In genomic region chr7:7751243-7752092, GRCh38 we compare ENCODE assay signal across 19 cellular contexts. TPM values are rescaled to one million over a fixed set of nuclear protein-coding genes. Genes with fewer than 3 reads are reported as not detected.
DNase-seq lines count a peak whose midpoint lies in the region; ATAC-seq and TF ChIP-seq lines count a peak whose summit lies in the region.
"Had no signal": no experiment of that assay in that cellular context is flagged by ENCODE, and none has a peak within 500 bp of the region (broad histone marks: within the 10 kb centered on the region; RNA-seq: fewer than 3 reads in every experiment).

No MANE protein-coding gene starts in this region.

- ATAC-seq in left colon: peak; percentile 97
- ATAC-seq: CD8-positive, alpha-beta T cell; left cardiac atrium; stimulated activated memory B cell treated with anti-CD40 and anti-IgM and Interleukin-4, amounts not matched to agents 10 μg/mL and 1 μg/mL and 100 μg/mL, for 72 hours had no signal

- H3K27ac Mint-ChIP-seq in progenitor cell of endocrine pancreas: peak overlapping the region; percentile 54
- H3K27ac Mint-ChIP-seq: activated B cell treated with CpG ODN at 0.5 μM for 24 hours; activated CD4-positive, alpha-beta memory T cell treated with anti-CD3 and anti-CD28 coated beads for 36 hours; CD8-positive, alpha-beta T cell; stimulated activated memory B cell treated with anti-CD40 and anti-IgM and Interleukin-4, amounts not matched to agents 10 μg/mL and 1 μg/mL and 100 μg/mL, for 72 hours had no signal

- H3K4me1 Mint-ChIP-seq in progenitor cell of endocrine pancreas (ENCODE audit: low read depth): peaks cover 11% of the 10 kb centered on the region

- no peaks in the 10 kb centered on the region for H3K9me3 ChIP-seq in HUES48 (ENCODE audit: control insufficient read depth, insufficient read depth, low read length)

- no peak overlapping the region for H3K4me3 ChIP-seq in HUES48 (ENCODE audit: low read depth, low read length)
- H3K4me3 ChIP-seq: coronary artery had no signal

- H3K9me3 Mint-ChIP-seq in progenitor cell of endocrine pancreas (ENCODE audit: low read depth): peaks cover 5% of the 10 kb centered on the region
- H3K9me3 Mint-ChIP-seq: activated B cell treated with CpG ODN at 0.5 μM for 24 hours; activated CD4-positive, alpha-beta memory T cell treated with anti-CD3 and anti-CD28 coated beads for 36 hours; CD8-positive, alpha-beta T cell had no signal

- peak overlapping the region; percentile 45 for H3K27ac ChIP-seq in HUES48 (ENCODE audit: low read depth, low read length)
- H3K27ac ChIP-seq: coronary artery had no signal

- H3K9ac ChIP-seq in HUES48 (ENCODE audit: low read depth, low read length): no peak overlapping the region

- H3K4me3 Mint-ChIP-seq in progenitor cell of endocrine pancreas (ENCODE audit: low read depth): no peak overlapping the region
- H3K4me3 Mint-ChIP-seq: activated B cell treated with CpG ODN at 0.5 μM for 24 hours; activated CD4-positive, alpha-beta memory T cell treated with anti-CD3 and anti-CD28 coated beads for 36 hours; CD8-positive, alpha-beta T cell; stimulated activated memory B cell treated with anti-CD40 and anti-IgM and Interleukin-4, amounts not matched to agents 10 μg/mL and 1 μg/mL and 100 μg/mL, for 72 hours had no signal

- no peak for TF ChIP-seq CTCF in progenitor cell of endocrine pancreas (IDR thresholded peaks at IDR 0.05; ENCODE audit: unreplicated experiment)

- DNase-seq in NCI-H69 (lab: John Stamatoyannopoulos, UW) (peak; percentile 75), left colon (peak; percentile 42 to 64), progenitor cell of endocrine pancreas (ENCODE audit: low spot score, unreplicated experiment) (no peak), NOMO-1 treated with dmso at 0.1 percent for 144 hours (lab: John Stamatoyannopoulos, UW; ENCODE audit: unreplicated experiment) (no peak), NCI-H345 (lab: John Stamatoyannopoulos, UW) (no peak), NCI-H2227 treated with DMSO at 0.1 percent for 48 hours (lab: John Stamatoyannopoulos, UW) (no peak)
- DNase-seq: activated B cell treated with CpG ODN at 0.5 μM for 24 hours; activated CD4-positive, alpha-beta memory T cell treated with anti-CD3 and anti-CD28 coated beads for 36 hours; activated gamma-delta T cell; CD8-positive, alpha-beta T cell; GF-D8; head of caudate nucleus; left cardiac atrium; NCI-H1930; RPMI8226; stimulated activated CD4-positive, alpha-beta T cell treated with anti-CD3 and anti-CD28 coated beads, Interleukin-2, amount 100 ng/mL, for 24 hours had no signal

- no peaks in the 10 kb centered on the region for H3K4me1 ChIP-seq in HUES48 (ENCODE audit: control insufficient read depth, insufficient read depth, low read length)

- H3K36me3 Mint-ChIP-seq in progenitor cell of endocrine pancreas (ENCODE audit: insufficient read depth): peaks cover 2% of the 10 kb centered on the region

- intact Hi-C loops in left colon (cut with DNase I, micrococcal nuclease): no loop called here

- no peaks in the 10 kb centered on the region for H3K36me3 ChIP-seq in HUES48 (ENCODE audit: control insufficient read depth, insufficient read depth, low read length)

- no peaks in the 10 kb centered on the region for H3K27me3 ChIP-seq in HUES48 (ENCODE audit: control insufficient read depth, insufficient read depth, low read length)

- H3K27me3 Mint-ChIP-seq in progenitor cell of endocrine pancreas: no peaks in the 10 kb centered on the region
- H3K27me3 Mint-ChIP-seq: activated B cell treated with CpG ODN at 0.5 μM for 24 hours; activated CD4-positive, alpha-beta memory T cell treated with anti-CD3 and anti-CD28 coated beads for 36 hours; stimulated activated memory B cell treated with anti-CD40 and anti-IgM and Interleukin-4, amounts not matched to agents 10 μg/mL and 1 μg/mL and 100 μg/mL, for 72 hours had no signal

RNA-seq across cellular contexts. Expression of gene RPA3, which starts 33.1 kb away (rescaled TPM):
- 10 to 100 TPM; 25.5 to 26.4 TPM for total RNA-seq in left colon
- total RNA-seq in progenitor cell of endocrine pancreas: 39.5 and 39.6 TPM in 2 replicates

Comparison
In these comparisons a context has a peak if more than half of its experiments do, and no peak if none do; other contexts are left out.
1. DNase-seq: peak in NCI-H69 (single experiment) and left colon (2 of 2); none in progenitor cell of endocrine pancreas (single experiment), NOMO-1 treated with dmso at 0.1 percent for 144 hours (single experiment), NCI-H345 (single experiment) and NCI-H2227 treated with DMSO at 0.1 percent for 48 hours (single experiment).